In the genomic region with DNA sequence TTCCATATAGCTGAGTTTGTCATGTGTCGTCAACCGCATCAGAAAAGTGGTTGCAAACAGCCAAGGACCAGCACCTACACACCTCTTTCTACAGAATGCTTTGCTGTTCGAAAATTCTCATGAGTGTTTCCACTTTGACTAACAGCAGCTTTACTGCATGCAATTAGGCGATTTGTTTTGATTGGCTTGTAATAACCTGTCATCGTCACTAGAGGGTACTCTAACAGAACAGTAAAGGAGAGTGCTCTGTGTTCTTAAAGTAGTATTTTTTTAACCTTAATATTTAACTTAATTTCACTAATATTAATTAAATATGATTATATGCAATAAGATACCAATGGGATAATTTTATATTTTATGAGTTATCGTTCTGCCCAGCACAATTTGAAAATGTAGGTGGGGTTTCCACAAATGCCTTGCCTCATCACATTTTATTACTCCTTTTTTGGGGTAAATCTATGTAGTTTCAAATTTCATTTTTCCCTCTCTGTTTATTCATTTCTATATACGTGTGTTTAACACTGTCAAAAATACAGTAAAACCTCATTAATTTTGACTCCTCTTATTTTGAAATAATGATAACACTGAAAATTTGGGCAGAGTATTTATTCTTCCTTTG, we compare ENCODE assay signal across 8 cellular contexts.
DNase-seq lines count a peak whose midpoint lies in the region; ATAC-seq, FAIRE-seq and TF ChIP-seq lines count a peak whose summit lies in the region.

No MANE protein-coding gene starts in this region.

- H3K4me3 Mint-ChIP-seq in activated naive CD4-positive, alpha-beta T cell treated with anti-CD3 and anti-CD28 coated beads, Interleukin-2, amount 10 ng/mL, durations not matched to agents 7 days and 5 days: no peak overlapping the region

- 0% methylated on average over 7 of the region's 7 CpGs for WGBS in GM12878 (ENCODE audit: insufficient coverage, insufficient replicate concordance, low lambda C conversion rate, missing lambda C conversion rate)

- H3K4me1 Mint-ChIP-seq in activated naive CD4-positive, alpha-beta T cell treated with anti-CD3 and anti-CD28 coated beads, Interleukin-2, amount 10 ng/mL, durations not matched to agents 7 days and 5 days: no peaks in the 10 kb centered on the region

- no TSS peak for BruUV-seq in GM12878 (replicated peaks; lab: Mats Ljungman, UMichigan)

- no peak overlapping the region for H3K4me2 ChIP-seq in GM12878 (ENCODE audit: control insufficient read depth, insufficient read depth)

- POLR2A ChIA-PET in GM12878 (lab: Charles Lee): no interaction called here

- in situ Hi-C loops in Caki2 (cut with HindIII; ENCODE audit: low pct_unique_long_range_greater_than_20kb, low sequenced_read_pairs): no loop called here
- in situ Hi-C loops in GM12878 (cut with MboI): loop anchor here (25.0 kb wide), 1 partner anchor 1183 kb away; no protein-coding TSS in a partner anchor

- H3K27ac ChIP-seq in GM12878 (ENCODE audit: control insufficient read depth, insufficient read depth): no peak overlapping the region

- H3K27ac Mint-ChIP-seq in activated naive CD4-positive, alpha-beta T cell treated with anti-CD3 and anti-CD28 coated beads, Interleukin-2, amount 10 ng/mL, durations not matched to agents 7 days and 5 days: no peak overlapping the region

- intact Hi-C loops in GM12878 (cut with micrococcal nuclease; ENCODE audit: unreplicated experiment): loop anchor here (2.0 to 10.0 kb wide), 2 partner anchors 1181 to 1265 kb away; no protein-coding TSS in a partner anchor

- ATAC-seq in HG03139 (IDR thresholded peaks at IDR 0.05; ENCODE audit: unreplicated experiment) (peak; percentile 89), GM12878 (peak; percentile 86)

- TF ChIP-seq CTCF in GM12878 (IDR thresholded peaks at IDR 0.05 in 2 of 3, conservative IDR thresholded peaks at IDR 0.05 in 1 of 3; ENCODE audit: control insufficient read depth in 2 of 3, extremely low read depth in 1 of 3, insufficient read depth in 1 of 3, low read depth in 3 of 3, low read length in 3 of 3) (peak; percentile 66 to 70 (median 69)), kidney epithelial cell (IDR thresholded peaks at IDR 0.05; ENCODE audit: insufficient read depth, low read length, poor library complexity, severe bottlenecking) (peak; percentile 79)

- no peak for TF ChIP-seq EP300 in GM12878 (IDR thresholded peaks at IDR 0.05; ENCODE audit: borderline replicate concordance in 1 of 2, control insufficient read depth in 1 of 2, low read depth in 2 of 2, low read length in 2 of 2)

- no peaks in the 10 kb centered on the region for H3K79me2 ChIP-seq in GM12878 (ENCODE audit: control insufficient read depth, insufficient read depth, low read length)

- no peaks in the 10 kb centered on the region for H3K27me3 ChIP-seq in GM12878 (replicated peaks in 1 of 2; ENCODE audit: control insufficient read depth in 2 of 2, insufficient read depth in 2 of 2, low read length in 1 of 2)
- H3K27me3 ChIP-seq in kidney epithelial cell (ENCODE audit: control insufficient read depth, insufficient read depth, low read length): no peaks in the 10 kb centered on the region

- no peaks in the 10 kb centered on the region for H3K9me3 Mint-ChIP-seq in activated naive CD4-positive, alpha-beta T cell treated with anti-CD3 and anti-CD28 coated beads, Interleukin-2, amount 10 ng/mL, durations not matched to agents 7 days and 5 days

- no peaks in the 10 kb centered on the region for H4K20me1 ChIP-seq in GM12878 (ENCODE audit: control insufficient read depth, insufficient read depth)

- RAD21 ChIA-PET in GM12878 (lab: Charles Lee; ENCODE audit: unreplicated experiment): no interaction called here

- H3K9me3 ChIP-seq in GM12878 (replicated peaks; ENCODE audit: control insufficient read depth, insufficient read depth, low read length): no peaks in the 10 kb centered on the region

- peak; percentile 85 for FAIRE-seq in GM12878 (lab: Jason Lieb, UNC)

- H3K4me3 ChIP-seq in GM12878 (no peak overlapping the region), kidney epithelial cell (ENCODE audit: low read depth, low read length) (no peak overlapping the region)

- TF ChIP-seq RAD21 in GM12878 (IDR thresholded peaks at IDR 0.05; ENCODE audit: insufficient read depth, low read depth, low read length): peak; percentile 65

- DNase-seq in Caki2 (ENCODE audit: low read depth) (peak; percentile 27), GM19238 (ENCODE audit: insufficient read length, low spot score) (peak; percentile 1), NCI-H2196 treated with DMSO at 0.1 percent for 48 hours (lab: John Stamatoyannopoulos, UW; ENCODE audit: unreplicated experiment) (peak; percentile 13), GM12878 (ENCODE audit: low read depth, low spot score) (no peak), kidney epithelial cell (ENCODE audit: low read depth) (no peak), OCI-M2 (lab: John Stamatoyannopoulos, UW; ENCODE audit: unreplicated experiment) (no peak)
- DNase-seq in activated naive CD4-positive, alpha-beta T cell treated with anti-CD3 and anti-CD28 coated beads, Interleukin-2, amount 10 ng/mL, durations not matched to agents 7 days and 5 days: no peak

- H3K27me3 Mint-ChIP-seq in activated naive CD4-positive, alpha-beta T cell treated with anti-CD3 and anti-CD28 coated beads, Interleukin-2, amount 10 ng/mL, durations not matched to agents 7 days and 5 days: no peaks in the 10 kb centered on the region

- H3K4me1 ChIP-seq in GM12878 (ENCODE audit: control insufficient read depth, insufficient read depth, low read length): no peaks in the 10 kb centered on the region

- SMC1A ChIA-PET in GM12878 (lab: Charles Lee; ENCODE audit: uncharacterized antibody, unreplicated experiment): interaction anchor here (0.7 to 1.9 kb wide), 4 partner anchors 47 to 1266 kb away, joined by 3 to 12 read pairs (median 3); no protein-coding TSS in a partner anchor

- H3K36me3 ChIP-seq in GM12878 (ENCODE audit: control insufficient read depth in 2 of 2, insufficient read depth in 2 of 2, low read length in 1 of 2): no peaks in the 10 kb centered on the region
- no peaks in the 10 kb centered on the region for H3K36me3 ChIP-seq in kidney epithelial cell (ENCODE audit: control insufficient read depth, insufficient read depth, low read length)

- no peak overlapping the region for H3K9ac ChIP-seq in GM12878 (ENCODE audit: control insufficient read depth, insufficient read depth, low read length)

- TF ChIP-seq POLR2A in GM12878 (IDR thresholded peaks at IDR 0.05; ENCODE audit: low read depth, low read length): no peak

- CTCF ChIA-PET in GM12878 (lab: Yijun Ruan, JAX): interaction anchor here (0.6 to 1.7 kb wide), 9 partner anchors 11 to 1508 kb away, joined by 3 to 9 read pairs (median 3); no protein-coding TSS in a partner anchor
- CTCF ChIA-PET in activated naive CD4-positive, alpha-beta T cell treated with anti-CD3 and anti-CD28 coated beads, Interleukin-2, amount 10 ng/mL, durations not matched to agents 7 days and 5 days (lab: Charles Lee): interaction anchor here (1.0 to 1.5 kb wide), 3 partner anchors 8 to 147 kb away, joined by 3 to 5 read pairs (median 3); no protein-coding TSS in a partner anchor

- no peaks in the 10 kb centered on the region for H3K36me3 Mint-ChIP-seq in activated naive CD4-positive, alpha-beta T cell treated with anti-CD3 and anti-CD28 coated beads, Interleukin-2, amount 10 ng/mL, durations not matched to agents 7 days and 5 days

- H2AFZ ChIP-seq in GM12878 (ENCODE audit: control insufficient read depth, low read depth, low read length): no peak overlapping the region

TF ChIP-seq in GM12878, 131 proteins besides CTCF, POLR2A, EP300 and RAD21:
- TF ChIP-seq, protein P1, sequence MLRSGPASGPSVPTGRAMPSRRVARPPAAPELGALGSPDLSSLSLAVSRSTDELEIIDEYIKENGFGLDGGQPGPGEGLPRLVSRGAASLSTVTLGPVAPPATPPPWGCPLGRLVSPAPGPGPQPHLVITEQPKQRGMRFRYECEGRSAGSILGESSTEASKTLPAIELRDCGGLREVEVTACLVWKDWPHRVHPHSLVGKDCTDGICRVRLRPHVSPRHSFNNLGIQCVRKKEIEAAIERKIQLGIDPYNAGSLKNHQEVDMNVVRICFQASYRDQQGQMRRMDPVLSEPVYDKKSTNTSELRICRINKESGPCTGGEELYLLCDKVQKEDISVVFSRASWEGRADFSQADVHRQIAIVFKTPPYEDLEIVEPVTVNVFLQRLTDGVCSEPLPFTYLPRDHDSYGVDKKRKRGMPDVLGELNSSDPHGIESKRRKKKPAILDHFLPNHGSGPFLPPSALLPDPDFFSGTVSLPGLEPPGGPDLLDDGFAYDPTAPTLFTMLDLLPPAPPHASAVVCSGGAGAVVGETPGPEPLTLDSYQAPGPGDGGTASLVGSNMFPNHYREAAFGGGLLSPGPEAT (IDR thresholded peaks at IDR 0.05; ENCODE audit: low read depth): no peak
- TF ChIP-seq, protein P2, sequence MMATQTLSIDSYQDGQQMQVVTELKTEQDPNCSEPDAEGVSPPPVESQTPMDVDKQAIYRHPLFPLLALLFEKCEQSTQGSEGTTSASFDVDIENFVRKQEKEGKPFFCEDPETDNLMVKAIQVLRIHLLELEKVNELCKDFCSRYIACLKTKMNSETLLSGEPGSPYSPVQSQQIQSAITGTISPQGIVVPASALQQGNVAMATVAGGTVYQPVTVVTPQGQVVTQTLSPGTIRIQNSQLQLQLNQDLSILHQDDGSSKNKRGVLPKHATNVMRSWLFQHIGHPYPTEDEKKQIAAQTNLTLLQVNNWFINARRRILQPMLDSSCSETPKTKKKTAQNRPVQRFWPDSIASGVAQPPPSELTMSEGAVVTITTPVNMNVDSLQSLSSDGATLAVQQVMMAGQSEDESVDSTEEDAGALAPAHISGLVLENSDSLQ (IDR thresholded peaks at IDR 0.05): 0 out of 2 replicates have a peak, but pooled peaks have one; percentile 21
TF ChIP-seq in GM12878: peak in this region for 1.

Comparison
In these comparisons a context has a peak if more than half of its experiments do, and no peak if none do; other contexts are left out.
1. DNase-seq: peak in Caki2 (single experiment), GM19238 (single experiment) and NCI-H2196 treated with DMSO at 0.1 percent for 48 hours (single experiment); none in GM12878 (single experiment), kidney epithelial cell (single experiment), activated naive CD4-positive, alpha-beta T cell treated with anti-CD3 and anti-CD28 coated beads, Interleukin-2, amount 10 ng/mL, durations not matched to agents 7 days and 5 days (single experiment) and OCI-M2 (single experiment).